ENCODE assay signal across 19 cellular contexts in the genomic region with DNA sequence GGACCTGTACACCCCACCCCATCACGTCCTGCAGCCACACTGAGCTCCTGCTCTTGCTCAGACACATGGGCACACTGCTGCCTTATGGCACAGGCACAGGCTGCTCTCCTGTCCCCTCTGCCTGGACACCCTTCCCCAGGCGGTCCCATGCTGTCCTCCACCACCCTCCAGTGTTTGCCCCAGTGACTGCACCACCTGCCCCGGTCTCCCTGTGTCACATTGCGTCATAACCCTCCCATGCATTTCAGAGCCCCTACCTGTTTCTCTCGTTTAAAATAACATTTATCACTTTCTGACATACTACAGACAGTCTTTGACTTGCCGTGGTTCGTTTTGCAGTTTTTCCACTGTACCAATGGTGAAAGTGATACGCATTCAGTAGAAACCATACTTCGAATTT.
DNase-seq lines count a peak whose midpoint lies in the region; ATAC-seq, FAIRE-seq and TF ChIP-seq lines count a peak whose summit lies in the region.
"Had no signal": no experiment of that assay in that cellular context is flagged by ENCODE, and none has a peak within 500 bp of the region (broad histone marks: within the 10 kb centered on the region; RNA-seq: fewer than 3 reads in every experiment).

No MANE protein-coding gene starts in this region.

- intact Hi-C loops in natural killer cell (cut with micrococcal nuclease) = no loop called here

- no peak overlapping the region for H3K4me3 Mint-ChIP-seq in natural killer cell treated with Interleukin-12 subunit alpha and Interleukin-12 subunit beta and Interleukin-15 and Interleukin-18, amount 100 ng/mL, for 72 hours
- H3K4me3 Mint-ChIP-seq in natural killer cell (no peak overlapping the region), astrocyte (ENCODE audit: unreplicated experiment) (no peak overlapping the region)
- H3K4me3 Mint-ChIP-seq: CD4-positive, alpha-beta memory T cell; H9 had no signal

- H3K14ac ChIP-seq in H1 (ENCODE audit: insufficient read length) = no peak overlapping the region

- no peak overlapping the region for H3K23ac ChIP-seq in H1 (ENCODE audit: insufficient read length)

- H3K4me2 ChIP-seq in astrocyte (ENCODE audit: low read length) = no peak overlapping the region
- no peak overlapping the region for H3K4me2 ChIP-seq in H1 (ENCODE audit: insufficient read depth in 1 of 2, low read depth in 2 of 2, low read length in 2 of 2)

- H2AFZ ChIP-seq in astrocyte (ENCODE audit: low read depth, low read length) (no peak overlapping the region), H1 (ENCODE audit: low read length) (no peak overlapping the region)
- H2AFZ ChIP-seq: GM23248 had no signal

- H3K27ac Mint-ChIP-seq in natural killer cell treated with Interleukin-12 subunit alpha and Interleukin-12 subunit beta and Interleukin-15 and Interleukin-18, amount 100 ng/mL, for 72 hours = no peak overlapping the region
- H3K27ac Mint-ChIP-seq in natural killer cell = no peak overlapping the region
- peak overlapping the region; percentile 27 for H3K27ac Mint-ChIP-seq in astrocyte (ENCODE audit: unreplicated experiment)
- H3K27ac Mint-ChIP-seq: CD4-positive, alpha-beta memory T cell had no signal

- no peaks in the 10 kb centered on the region for H3K4me1 Mint-ChIP-seq in natural killer cell treated with Interleukin-12 subunit alpha and Interleukin-12 subunit beta and Interleukin-15 and Interleukin-18, amount 100 ng/mL, for 72 hours (ENCODE audit: low read depth in 2 of 2)
- H3K4me1 Mint-ChIP-seq in natural killer cell (no peaks in the 10 kb centered on the region), astrocyte (ENCODE audit: low read depth, unreplicated experiment) (peaks cover 6% of the 10 kb centered on the region)
- H3K4me1 Mint-ChIP-seq: CD4-positive, alpha-beta memory T cell had no signal

- H3K4me1 ChIP-seq in astrocyte (ENCODE audit: insufficient read depth, low read length) (no peaks in the 10 kb centered on the region), H1 (replicated peaks in 1 of 4; ENCODE audit: control insufficient read depth in 3 of 4, insufficient read depth in 4 of 4, low read length in 3 of 4) (no peaks in the 10 kb centered on the region)
- H3K4me1 ChIP-seq: Caco-2 had no signal

- no peaks in the 10 kb centered on the region for H3K9me3 Mint-ChIP-seq in natural killer cell treated with Interleukin-12 subunit alpha and Interleukin-12 subunit beta and Interleukin-15 and Interleukin-18, amount 100 ng/mL, for 72 hours
- H3K9me3 Mint-ChIP-seq in natural killer cell = no peaks in the 10 kb centered on the region
- H3K9me3 Mint-ChIP-seq in astrocyte (ENCODE audit: unreplicated experiment) = no peaks in the 10 kb centered on the region
- H3K9me3 Mint-ChIP-seq: CD4-positive, alpha-beta memory T cell had no signal

- no peak overlapping the region for H2BK15ac ChIP-seq in H1 (ENCODE audit: low read length)

- H3K27me3 Mint-ChIP-seq in natural killer cell treated with Interleukin-12 subunit alpha and Interleukin-12 subunit beta and Interleukin-15 and Interleukin-18, amount 100 ng/mL, for 72 hours = peaks cover 2 to 14% of the 10 kb centered on the region in 2 donors
- H3K27me3 Mint-ChIP-seq in natural killer cell (ENCODE audit: low read depth in 2 of 2) = peaks cover 4 to 5% of the 10 kb centered on the region in 2 donors
- peaks cover 15% of the 10 kb centered on the region for H3K27me3 Mint-ChIP-seq in astrocyte (ENCODE audit: low read depth, unreplicated experiment)

- H3K27ac ChIP-seq in astrocyte (ENCODE audit: low read depth, low read length) = no peak overlapping the region
- no peak overlapping the region for H3K27ac ChIP-seq in H1 (ENCODE audit: low read depth, low read length)
- H3K27ac ChIP-seq: GM23248 had no signal

- H3K79me2 ChIP-seq in astrocyte (ENCODE audit: insufficient read depth, low read length) (no peaks in the 10 kb centered on the region), H1 (ENCODE audit: control insufficient read depth in 1 of 2, insufficient read depth in 2 of 2, low read length in 2 of 2) (no peaks in the 10 kb centered on the region)

- H2BK20ac ChIP-seq in H1 (ENCODE audit: low read length) = no peak overlapping the region

- H3K27me3 ChIP-seq in astrocyte (ENCODE audit: insufficient read depth, low read length) = peaks cover 5% of the 10 kb centered on the region
- no peaks in the 10 kb centered on the region for H3K27me3 ChIP-seq in H1 (replicated peaks in 1 of 4; ENCODE audit: control insufficient read depth in 3 of 4, extremely low read depth in 1 of 4, insufficient read depth in 3 of 4, low read length in 3 of 4)

- peak in 1 of 2 donors; percentile 26 for ATAC-seq in natural killer cell treated with Interleukin-12 subunit alpha and Interleukin-12 subunit beta and Interleukin-15 and Interleukin-18, amount 100 ng/mL, for 72 hours
- ATAC-seq in natural killer cell (no peak), GM21423 (IDR thresholded peaks at IDR 0.05; ENCODE audit: unreplicated experiment) (no peak)
- ATAC-seq: GM12878, HCT116 had no signal

- no peak overlapping the region for H3K4me3 ChIP-seq in astrocyte (ENCODE audit: insufficient read depth, low read depth, low read length)
- H3K4me3 ChIP-seq in H1 (ENCODE audit: extremely low read depth in 1 of 4, insufficient read depth in 2 of 4, low read depth in 3 of 4, low read length in 4 of 4) = no peak overlapping the region
- H3K4me3 ChIP-seq: GM12878, GM23248 had no signal

- no peak overlapping the region for H3K4ac ChIP-seq in H1 (replicated peaks; ENCODE audit: insufficient read length, low read depth, low read length)

- no peak overlapping the region for H4K8ac ChIP-seq in H1 (ENCODE audit: extremely low read depth, insufficient read depth, low read length)

- H3K9ac ChIP-seq in astrocyte (ENCODE audit: low read length) = no peak overlapping the region
- no peak overlapping the region for H3K9ac ChIP-seq in H1 (replicated peaks in 1 of 4; ENCODE audit: extremely low read depth in 1 of 4, low read depth in 3 of 4, low read length in 3 of 4)
- H3K9ac ChIP-seq: GM23248 had no signal

- FAIRE-seq in astrocyte (lab: Jason Lieb, UNC) = no peak
- no peak for FAIRE-seq in H1 (lab: Jason Lieb, UNC)
- FAIRE-seq: GM12878, GM18507 had no signal

- H2BK120ac ChIP-seq in H1 (replicated peaks; ENCODE audit: low read depth, low read length) = no peak overlapping the region

- no peak overlapping the region for H3K56ac ChIP-seq in H1 (replicated peaks; ENCODE audit: insufficient read length, low read depth, low read length)

- POLR2A ChIA-PET in H1 (lab: Charles Lee; ENCODE audit: partially characterized antibody) = no interaction called here

- H3K23me2 ChIP-seq in H1 (ENCODE audit: low read depth, low read length) = no peaks in the 10 kb centered on the region

- no peak overlapping the region for H2BK5ac ChIP-seq in H1 (ENCODE audit: low read depth, low read length)

- no peaks in the 10 kb centered on the region for H3K36me3 ChIP-seq in astrocyte (ENCODE audit: insufficient read depth, low read length)
- no peaks in the 10 kb centered on the region for H3K36me3 ChIP-seq in H1 (ENCODE audit: control insufficient read depth in 2 of 4, insufficient read depth in 4 of 4, low read length in 3 of 4)

- H4K20me1 ChIP-seq in astrocyte (ENCODE audit: insufficient read depth, low read length) (no peaks in the 10 kb centered on the region), H1 (replicated peaks in 1 of 2; ENCODE audit: control insufficient read depth in 1 of 2, insufficient read depth in 2 of 2, low read length in 2 of 2) (peaks cover 0 to 2% of the 10 kb centered on the region in 2 experiments)

- DNase-seq in natural killer cell treated with Interleukin-12 subunit alpha and Interleukin-12 subunit beta and Interleukin-15 and Interleukin-18, amount 100 ng/mL, for 72 hours (ENCODE audit: low spot score) = peak; percentile 53
- DNase-seq in natural killer cell (no peak), astrocyte (ENCODE audit: low read depth) (no peak), H1 (ENCODE audit: low read depth in 1 of 2, low spot score in 2 of 2) (no peak), DMS53 (lab: John Stamatoyannopoulos, UW) (no peak), GM20000 (ENCODE audit: low spot score) (no peak)
- DNase-seq: C1 segment of cervical spinal cord; Caco-2; CD4-positive, alpha-beta memory T cell; DMS153; DMS79; EL; GDM1; GM23248; H9 had no signal

- H3K9me3 ChIP-seq in astrocyte (ENCODE audit: insufficient read depth, low read depth, low read length) (no peaks in the 10 kb centered on the region), H1 (ENCODE audit: insufficient read depth in 2 of 2, low read depth in 1 of 2, low read length in 1 of 2) (no peaks in the 10 kb centered on the region)
- H3K9me3 ChIP-seq: Caco-2 had no signal

- H3K79me1 ChIP-seq in H1 (ENCODE audit: low read depth, low read length) = peaks cover 2% of the 10 kb centered on the region; the same call in 1 of the 2 replicates

- TF ChIP-seq EP300 in H1 (IDR thresholded peaks at IDR 0.05; ENCODE audit: borderline replicate concordance in 1 of 2, low read depth in 2 of 2, low read length in 2 of 2) = no peak

- H4K5ac ChIP-seq in H1 (ENCODE audit: insufficient read length, low read depth, low read length) = no peak overlapping the region

- TF ChIP-seq CTCF in natural killer cell (IDR thresholded peaks at IDR 0.05) (no peak), astrocyte (IDR thresholded peaks at IDR 0.05; ENCODE audit: insufficient read depth, low read depth, low read length) (no peak), H1 (IDR thresholded peaks at IDR 0.05; ENCODE audit: control extremely low read depth in 1 of 3, insufficient read depth in 1 of 3, low read depth in 1 of 3, low read length in 3 of 3) (peak in 1 of 3 experiments; percentile 13; a peak in 1 of 4 replicates), GM20000 (IDR thresholded peaks at IDR 0.05; ENCODE audit: extremely low read depth, missing control alignments) (no peak)

- no peak overlapping the region for H3K18ac ChIP-seq in H1 (ENCODE audit: extremely low read depth, low read length)

- H3K36me3 Mint-ChIP-seq in natural killer cell treated with Interleukin-12 subunit alpha and Interleukin-12 subunit beta and Interleukin-15 and Interleukin-18, amount 100 ng/mL, for 72 hours = no peaks in the 10 kb centered on the region
- H3K36me3 Mint-ChIP-seq in natural killer cell (no peaks in the 10 kb centered on the region), astrocyte (ENCODE audit: low read depth, unreplicated experiment) (peaks cover 2% of the 10 kb centered on the region)
- H3K36me3 Mint-ChIP-seq: CD4-positive, alpha-beta memory T cell had no signal

- 88% methylated on average over 9 of the region's 9 CpGs; no CpG with 5 or more reads in 1 of the 2 experiments for WGBS in H1 (ENCODE audit: extremely low coverage in 1 of 2, insufficient coverage in 1 of 2, insufficient read length in 1 of 2, insufficient replicate concordance in 2 of 2, low coverage in 1 of 2, low lambda C conversion rate in 2 of 2, missing lambda C conversion rate in 1 of 2), 2 experiments

- CTCF ChIA-PET in H1 (lab: Charles Lee; ENCODE audit: partially characterized antibody) = interaction anchor here (1.0 kb wide), 2 partner anchors 11 to 264 kb away, joined by 3 to 4 read pairs; no protein-coding TSS in a partner anchor

- TF ChIP-seq RAD21 in H1 (IDR thresholded peaks at IDR 0.05 in 1 of 2, conservative IDR thresholded peaks at IDR 0.05 in 1 of 2; ENCODE audit: low read depth in 2 of 2, low read length in 2 of 2) = 0 out of 4 replicates have a peak, but pooled peaks of 1 of the 2 experiments have one; percentile 13

- no peak for TF ChIP-seq POLR2A in H1 (IDR thresholded peaks at IDR 0.05; ENCODE audit: control extremely low read depth in 1 of 2, low read depth in 2 of 2, low read length in 2 of 2)

- H4K91ac ChIP-seq in H1 (replicated peaks; ENCODE audit: insufficient read length, low read length) = no peak overlapping the region

- no peak overlapping the region for H2BK12ac ChIP-seq in H1 (ENCODE audit: low read depth, low read length)

- no peak overlapping the region for H2AK5ac ChIP-seq in H1 (ENCODE audit: low read depth, low read length)
